Comparison of ENCODE assay signal across 1 cellular context in genomic region chr3:182786564-182787196, GRCh38.
A peak's percentile ranks its signal among the peaks of the same experiment; 100 is the strongest.
TF ChIP-seq lines count a peak whose summit lies in the region.

No MANE protein-coding gene starts in this region.

TF ChIP-seq in K562, 482 proteins besides CTCF, POLR2A, EP300 and RAD21 (continued from another document):
- TF ChIP-seq CEBPG (CRISPR knock-in tag; IDR thresholded peaks at IDR 0.05) (peak; percentile 26; the same call in 1 of the 2 replicates), CEBPG (tag; conservative IDR thresholded peaks at IDR 0.05 in 1 of 2, IDR thresholded peaks at IDR 0.05 in 1 of 2) (peak in 1 of 2 experiments; percentile 52; a peak in 2 of 4 replicates), ZNF217 (CRISPR knock-in tag; IDR thresholded peaks at IDR 0.05) (no peak), KAT7 (CRISPR knock-in tag; IDR thresholded peaks at IDR 0.05; ENCODE audit: borderline replicate concordance) (no peak), ZNF184 (CRISPR knock-in tag; IDR thresholded peaks at IDR 0.05) (no peak), ZNF384 (IDR thresholded peaks at IDR 0.05; ENCODE audit: low read depth, low read length) (peak; percentile 18), TAF7 (tag; IDR thresholded peaks at IDR 0.05) (no peak), COPS2 (conservative IDR thresholded peaks at IDR 0.05) (no peak), CEBPB (tag; IDR thresholded peaks at IDR 0.05) (peak; percentile 79), NBN (IDR thresholded peaks at IDR 0.05; ENCODE audit: low read depth) (no peak)
- TF ChIP-seq, protein P1, sequence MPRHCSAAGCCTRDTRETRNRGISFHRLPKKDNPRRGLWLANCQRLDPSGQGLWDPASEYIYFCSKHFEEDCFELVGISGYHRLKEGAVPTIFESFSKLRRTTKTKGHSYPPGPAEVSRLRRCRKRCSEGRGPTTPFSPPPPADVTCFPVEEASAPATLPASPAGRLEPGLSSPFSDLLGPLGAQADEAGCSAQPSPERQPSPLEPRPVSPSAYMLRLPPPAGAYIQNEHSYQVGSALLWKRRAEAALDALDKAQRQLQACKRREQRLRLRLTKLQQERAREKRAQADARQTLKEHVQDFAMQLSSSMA (CRISPR knock-in tag; IDR thresholded peaks at IDR 0.05) = no peak
- TF ChIP-seq, protein P2, sequence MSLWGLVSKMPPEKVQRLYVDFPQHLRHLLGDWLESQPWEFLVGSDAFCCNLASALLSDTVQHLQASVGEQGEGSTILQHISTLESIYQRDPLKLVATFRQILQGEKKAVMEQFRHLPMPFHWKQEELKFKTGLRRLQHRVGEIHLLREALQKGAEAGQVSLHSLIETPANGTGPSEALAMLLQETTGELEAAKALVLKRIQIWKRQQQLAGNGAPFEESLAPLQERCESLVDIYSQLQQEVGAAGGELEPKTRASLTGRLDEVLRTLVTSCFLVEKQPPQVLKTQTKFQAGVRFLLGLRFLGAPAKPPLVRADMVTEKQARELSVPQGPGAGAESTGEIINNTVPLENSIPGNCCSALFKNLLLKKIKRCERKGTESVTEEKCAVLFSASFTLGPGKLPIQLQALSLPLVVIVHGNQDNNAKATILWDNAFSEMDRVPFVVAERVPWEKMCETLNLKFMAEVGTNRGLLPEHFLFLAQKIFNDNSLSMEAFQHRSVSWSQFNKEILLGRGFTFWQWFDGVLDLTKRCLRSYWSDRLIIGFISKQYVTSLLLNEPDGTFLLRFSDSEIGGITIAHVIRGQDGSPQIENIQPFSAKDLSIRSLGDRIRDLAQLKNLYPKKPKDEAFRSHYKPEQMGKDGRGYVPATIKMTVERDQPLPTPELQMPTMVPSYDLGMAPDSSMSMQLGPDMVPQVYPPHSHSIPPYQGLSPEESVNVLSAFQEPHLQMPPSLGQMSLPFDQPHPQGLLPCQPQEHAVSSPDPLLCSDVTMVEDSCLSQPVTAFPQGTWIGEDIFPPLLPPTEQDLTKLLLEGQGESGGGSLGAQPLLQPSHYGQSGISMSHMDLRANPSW (CRISPR knock-in tag; IDR thresholded peaks at IDR 0.05) = no peak
